Comparison of ENCODE assay signal across 3 cellular contexts in genomic region chr4:83558059-83558648, GRCh38.
TF ChIP-seq lines count a peak whose summit lies in the region.

No MANE protein-coding gene starts in this region.

TF ChIP-seq in A549, 52 proteins besides CTCF, POLR2A, EP300 and RAD21:
- TF ChIP-seq ZSCAN20 (CRISPR knock-in tag; IDR thresholded peaks at IDR 0.05), result no peak
- no peak for TF ChIP-seq CHD4 (IDR thresholded peaks at IDR 0.05; ENCODE audit: borderline replicate concordance)
- TF ChIP-seq CBX2 (IDR thresholded peaks at IDR 0.05; ENCODE audit: borderline replicate concordance, low read depth), result no peak
- no peak for TF ChIP-seq POLR2AphosphoS2 (conservative IDR thresholded peaks at IDR 0.05; ENCODE audit: low read length)

TF ChIP-seq in K562, 482 proteins besides CTCF, POLR2A, EP300 and RAD21:
- TF ChIP-seq ZBTB40 (IDR thresholded peaks at IDR 0.05), result no peak
- no peak for TF ChIP-seq ZBTB40 (CRISPR knock-in tag; IDR thresholded peaks at IDR 0.05)
- TF ChIP-seq PBX2 (CRISPR knock-in tag; IDR thresholded peaks at IDR 0.05; ENCODE audit: low read depth), result no peak
- TF ChIP-seq PBX2 (tag; conservative IDR thresholded peaks at IDR 0.05; ENCODE audit: low read depth), result peak; percentile 49
- peak; percentile 52 for TF ChIP-seq PKNOX1 (IDR thresholded peaks at IDR 0.05)
- TF ChIP-seq SMARCA4 (IDR thresholded peaks at IDR 0.05), result no peak
- TF ChIP-seq ZNF384 (IDR thresholded peaks at IDR 0.05; ENCODE audit: low read depth, low read length), result peak; percentile 46; the same call in 1 of the 2 replicates
- TF ChIP-seq MEIS2 (IDR thresholded peaks at IDR 0.05; ENCODE audit: partially characterized antibody), result peak; percentile 84
- no peak for TF ChIP-seq BDP1 (IDR thresholded peaks at IDR 0.05; ENCODE audit: insufficient read depth, insufficient read length)

TF ChIP-seq in GM23338, 12 proteins besides CTCF, POLR2A, EP300 and RAD21:
- TF ChIP-seq STAT1 (IDR thresholded peaks at IDR 0.05; ENCODE audit: unreplicated experiment) (no peak), ZNF331 (CRISPR knock-in tag; IDR thresholded peaks at IDR 0.05; ENCODE audit: low read depth) (no peak)
